ENCODE assay signal across 23 cellular contexts in the genomic region with DNA sequence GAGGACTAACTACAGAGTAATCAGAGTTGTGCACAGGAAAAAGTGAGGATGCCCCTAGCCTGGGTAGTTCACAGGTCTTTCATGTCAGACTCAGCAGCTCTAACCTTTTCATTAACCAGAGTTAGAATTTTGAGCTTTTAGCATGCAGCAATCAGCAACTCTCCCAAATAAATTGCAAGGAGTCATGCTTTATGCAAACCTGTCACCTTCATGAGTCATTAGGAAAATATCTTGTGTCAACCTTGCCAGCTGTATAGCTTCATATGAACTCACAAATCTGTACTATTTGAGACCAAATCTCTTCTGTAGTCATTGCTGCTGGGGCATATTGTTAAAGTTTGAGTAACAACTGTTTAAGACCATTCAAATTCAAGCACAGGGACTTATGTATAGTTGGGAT.
DNase-seq lines count a peak whose midpoint lies in the region; ATAC-seq and TF ChIP-seq lines count a peak whose summit lies in the region.
"Had no signal": no experiment of that assay in that cellular context is flagged by ENCODE, and none has a peak within 500 bp of the region (broad histone marks: within the 10 kb centered on the region; RNA-seq: fewer than 3 reads in every experiment).

No MANE protein-coding gene starts in this region.

- no peak for TF ChIP-seq POLR2A in breast epithelium (IDR thresholded peaks at IDR 0.05)

- ATAC-seq in RWPE2 (ENCODE audit: low read depth) = peak; percentile 58; the same call in 2 of the 3 replicates
- ATAC-seq in HG02885 (IDR thresholded peaks at IDR 0.05; ENCODE audit: poor library complexity, unreplicated experiment) = no peak
- ATAC-seq: activated naive CD4-positive, alpha-beta T cell treated with anti-CD3 and anti-CD28 coated beads, Interleukin-2, amount 50 U/mL, for 72 hours; CD8-positive, alpha-beta T cell; natural killer cell treated with Interleukin-12 subunit alpha and Interleukin-12 subunit beta and Interleukin-15 and Interleukin-18, amount 100 ng/mL, for 72 hours had no signal

- no peaks in the 10 kb centered on the region for H3K27me3 Mint-ChIP-seq in MCF 10A (ENCODE audit: insufficient read depth, unreplicated experiment)
- H3K27me3 Mint-ChIP-seq: natural killer cell treated with Interleukin-12 subunit alpha and Interleukin-12 subunit beta and Interleukin-15 and Interleukin-18, amount 100 ng/mL, for 72 hours had no signal

- no peak overlapping the region for H3K4me3 Mint-ChIP-seq in MCF 10A (ENCODE audit: unreplicated experiment)
- H3K4me3 Mint-ChIP-seq: CD8-positive, alpha-beta T cell; H9; natural killer cell treated with Interleukin-12 subunit alpha and Interleukin-12 subunit beta and Interleukin-15 and Interleukin-18, amount 100 ng/mL, for 72 hours had no signal

- DNase-seq in MCF 10A (ENCODE audit: unreplicated experiment) (peak; percentile 37), breast epithelium (ENCODE audit: low spot score in 2 of 2) (no peak), RWPE2 (ENCODE audit: low spot score) (no peak), epithelial cell of esophagus (ENCODE audit: low read depth) (peak; percentile 59), renal cortical epithelial cell (ENCODE audit: low read depth) (peak; percentile 56), mesendoderm (no peak)
- DNase-seq in effector CD8-positive, alpha-beta T cell (lab: John Stamatoyannopoulos, UW) = no peak
- DNase-seq: activated CD4-positive, alpha-beta T cell treated with anti-CD3 and anti-CD28 coated beads, Interleukin-2, amount 50 U/mL, for 1 hour; aorta; CD8-positive, alpha-beta T cell; cerebellar nuclear complex; H9; hypothalamus; NCI-H1105 treated with DMSO at 0.1 percent for 48 hours; NCI-H2081 treated with DMSO at 0.1 percent for 48 hours; NCI-H446 treated with DMSO at 0.1 percent for 48 hours; stimulated activated CD4-positive, alpha-beta T cell treated with anti-CD3 and anti-CD28 coated beads, Interleukin-2, amount 100 ng/mL, for 24 hours had no signal

- no TSS peak for BruUV-seq in MCF 10A (replicated peaks; lab: Mats Ljungman, UMichigan)

- no peak overlapping the region for H2BK120ac ChIP-seq in mesendoderm (ENCODE audit: low read depth, low read length)

- H3K4me3 ChIP-seq in breast epithelium (no peak overlapping the region), RWPE2 (ENCODE audit: severe bottlenecking) (no peak overlapping the region), epithelial cell of esophagus (ENCODE audit: low read length) (no peak overlapping the region), mesendoderm (ENCODE audit: low read length) (no peak overlapping the region)
- H3K4me3 ChIP-seq: smooth muscle cell had no signal

- H3K79me1 ChIP-seq in mesendoderm (ENCODE audit: low read length) = no peaks in the 10 kb centered on the region

- peaks cover 7% of the 10 kb centered on the region for H3K36me3 Mint-ChIP-seq in MCF 10A (ENCODE audit: insufficient read depth, unreplicated experiment)
- H3K36me3 Mint-ChIP-seq: CD8-positive, alpha-beta T cell had no signal

- H3K18ac ChIP-seq in mesendoderm (ENCODE audit: low read length) = no peak overlapping the region

- H2BK15ac ChIP-seq in mesendoderm (replicated peaks; ENCODE audit: low read depth) = no peak overlapping the region

- intact Hi-C loops in MCF 10A (cut with micrococcal nuclease) (no loop called here), breast epithelium (cut with DNase I; ENCODE audit: low total_unique reads) (no loop called here)

- no peak overlapping the region for H3K56ac ChIP-seq in mesendoderm (ENCODE audit: low read length)

- TF ChIP-seq CTCF in MCF 10A (IDR thresholded peaks at IDR 0.05; ENCODE audit: unreplicated experiment) (no peak), breast epithelium (IDR thresholded peaks at IDR 0.05) (no peak), RWPE2 (IDR thresholded peaks at IDR 0.05; ENCODE audit: poor library complexity, severe bottlenecking) (no peak), epithelial cell of esophagus (IDR thresholded peaks at IDR 0.05; ENCODE audit: insufficient read depth, low read depth, low read length, missing control alignments) (no peak)

- H3K23ac ChIP-seq in mesendoderm (ENCODE audit: low read length) = no peak overlapping the region

- H3K4me2 ChIP-seq in mesendoderm (ENCODE audit: low read length) = no peak overlapping the region
- H3K4me2 ChIP-seq: smooth muscle cell had no signal

- H3K9me3 Mint-ChIP-seq in MCF 10A (ENCODE audit: unreplicated experiment) = no peaks in the 10 kb centered on the region
- H3K9me3 Mint-ChIP-seq: CD8-positive, alpha-beta T cell; H9 had no signal

- H4K5ac ChIP-seq in mesendoderm (ENCODE audit: low read length) = no peak overlapping the region

- H3K9me3 ChIP-seq in breast epithelium (no peaks in the 10 kb centered on the region), RWPE2 (ENCODE audit: severe bottlenecking) (no peaks in the 10 kb centered on the region)

- no peak overlapping the region for H3K27ac Mint-ChIP-seq in MCF 10A (ENCODE audit: low read depth, unreplicated experiment)
- H3K27ac Mint-ChIP-seq: activated naive CD4-positive, alpha-beta T cell treated with anti-CD3 and anti-CD28 coated beads, Interleukin-2, amount 50 U/mL, for 72 hours; CD8-positive, alpha-beta T cell; H9; natural killer cell treated with Interleukin-12 subunit alpha and Interleukin-12 subunit beta and Interleukin-15 and Interleukin-18, amount 100 ng/mL, for 72 hours had no signal

- no peak overlapping the region for H2AK5ac ChIP-seq in mesendoderm (ENCODE audit: low read length)

- H3K36me3 ChIP-seq in breast epithelium (no peaks in the 10 kb centered on the region), RWPE2 (ENCODE audit: low read depth) (no peaks in the 10 kb centered on the region), mesendoderm (ENCODE audit: control insufficient read depth, insufficient read depth, low read length) (no peaks in the 10 kb centered on the region)

- peaks cover 9% of the 10 kb centered on the region for H3K4me1 Mint-ChIP-seq in MCF 10A (ENCODE audit: insufficient read depth, unreplicated experiment)

- H2BK5ac ChIP-seq in mesendoderm (ENCODE audit: low read length) = no peak overlapping the region

- H3K79me2 ChIP-seq in mesendoderm (ENCODE audit: control insufficient read depth, insufficient read depth, low read length) = no peaks in the 10 kb centered on the region

- no peak overlapping the region for H3K4ac ChIP-seq in mesendoderm (ENCODE audit: low read depth, low read length)

- no peak overlapping the region for H4K8ac ChIP-seq in mesendoderm (ENCODE audit: low read depth, low read length)

- H3K9ac ChIP-seq in mesendoderm (ENCODE audit: low read length) = no peak overlapping the region

- H3K4me1 ChIP-seq in breast epithelium (no peaks in the 10 kb centered on the region), RWPE2 (ENCODE audit: insufficient read depth, poor library complexity, severe bottlenecking) (no peaks in the 10 kb centered on the region), mesendoderm (ENCODE audit: control insufficient read depth, low read depth, low read length) (no peaks in the 10 kb centered on the region)

- CTCF ChIA-PET in MCF 10A (lab: Yijun Ruan, JAX) = interaction anchor here (1.0 kb wide), 1 partner anchor 16 kb away, joined by 4 read pairs; no protein-coding TSS in a partner anchor

- POLR2A ChIA-PET in MCF 10A (lab: Yijun Ruan, JAX) = interaction anchor here (0.9 kb wide), 1 partner anchor 376 kb away, joined by 4 read pairs; no protein-coding TSS in a partner anchor

- H3K27ac ChIP-seq in breast epithelium (no peak overlapping the region), RWPE2 (ENCODE audit: poor library complexity, severe bottlenecking) (no peak overlapping the region), mesendoderm (ENCODE audit: low read depth, low read length) (no peak overlapping the region)
- H3K27ac ChIP-seq: epithelial cell of prostate, RWPE1 had no signal

- H3K27me3 ChIP-seq in breast epithelium (no peaks in the 10 kb centered on the region), RWPE2 (ENCODE audit: insufficient read depth, poor library complexity, severe bottlenecking) (no peaks in the 10 kb centered on the region), mesendoderm (ENCODE audit: insufficient read depth, low read length, poor library complexity) (no peaks in the 10 kb centered on the region)

Comparison
In these comparisons a context has a peak if more than half of its experiments do, and no peak if none do; other contexts are left out.
1. DNase-seq: peak in MCF 10A (single experiment), epithelial cell of esophagus (single experiment) and renal cortical epithelial cell (single experiment); none in breast epithelium (0 of 2), RWPE2 (single experiment), mesendoderm (single experiment) and effector CD8-positive, alpha-beta T cell (single experiment).